6 cellular contexts compared by ENCODE assay signal in genomic region chr10:46450829-46451228, GRCh38. TPM values are rescaled to one million over a fixed set of nuclear protein-coding genes. Genes with fewer than 3 reads are reported as not detected.
"Had no signal": no experiment of that assay in that cellular context is flagged by ENCODE, and none has a peak within 500 bp of the region (broad histone marks: within the 10 kb centered on the region; RNA-seq: fewer than 3 reads in every experiment).

No MANE protein-coding gene starts in this region.

RNA-seq across cellular contexts. Expression of gene NPY4R, which starts 14.9 kb away (rescaled TPM):
- total RNA-seq: activated CD4-positive, alpha-beta T cell treated with anti-CD3 and anti-CD28 coated beads for 36 hours; activated CD8-positive, alpha-beta T cell treated with anti-CD3 and anti-CD28 coated beads for 36 hours; activated naive CD8-positive, alpha-beta T cell treated with anti-CD3 and anti-CD28 coated beads for 36 hours; activated T-cell treated with anti-CD3 and anti-CD28 coated beads, Interleukin-2, amount 50 U/mL, for 72 hours; activated T-helper 2 cell treated with anti-CD3 and anti-CD28 coated beads, Interferon-gamma antibody, Interleukin-2, Interleukin-4, amounts not matched to agents 10 μg/mL and 5 μg/mL and 100 μg/mL, durations not matched to agents 14 hours and 24 hours and 36 hours; T-helper 1 cell treated with Interleukin-12 subunit alpha and Interleukin-12 subunit beta and Interleukin-4 antibody, amounts not matched to agents 30 ng/mL and 1 ng/mL, for 36 hours had no signal
